ENCODE assay signal across 1 cellular context in the genomic region with DNA sequence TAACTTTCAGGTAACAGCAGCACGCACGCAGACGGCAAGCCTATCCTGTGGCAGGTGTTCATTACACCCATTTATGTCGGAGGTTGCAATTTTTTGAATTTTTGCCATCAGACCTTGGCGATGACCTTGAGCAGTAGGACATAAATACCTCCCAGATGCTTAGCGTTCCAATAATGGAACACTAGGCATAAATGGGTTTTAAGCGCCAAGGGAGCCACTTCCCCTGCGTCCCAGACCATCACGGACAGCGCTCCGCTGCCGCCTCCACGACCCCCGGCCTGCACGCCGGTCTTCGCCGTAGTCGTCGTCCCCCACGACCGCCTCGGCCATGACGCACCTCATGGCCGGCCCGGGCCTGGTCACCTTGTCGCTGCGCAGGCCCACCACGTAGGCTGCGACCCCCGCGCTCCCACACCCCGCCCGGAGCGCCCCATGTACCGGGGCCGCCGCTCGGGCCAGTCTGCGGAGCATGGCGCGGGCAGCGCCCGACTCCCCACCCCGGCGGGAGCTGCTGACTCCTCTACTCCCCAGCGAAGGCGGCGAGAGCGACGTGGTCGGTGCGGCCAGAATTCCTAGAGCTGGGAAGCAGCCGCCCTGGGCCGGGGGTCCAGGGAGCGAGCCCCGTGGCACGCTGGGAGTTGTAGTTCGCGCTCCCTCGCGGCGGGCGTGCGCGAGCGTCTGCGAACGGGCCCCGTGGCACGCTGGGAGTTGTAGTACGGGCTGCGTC.
A peak's percentile ranks its signal among the peaks of the same experiment; 100 is the strongest.
TF ChIP-seq lines count a peak whose summit lies in the region.

No MANE protein-coding gene starts in this region.

TF ChIP-seq in WTC11, 78 proteins besides CTCF, POLR2A, EP300 and RAD21 (continued from another document and continues in another):
- TF ChIP-seq, protein P1, sequence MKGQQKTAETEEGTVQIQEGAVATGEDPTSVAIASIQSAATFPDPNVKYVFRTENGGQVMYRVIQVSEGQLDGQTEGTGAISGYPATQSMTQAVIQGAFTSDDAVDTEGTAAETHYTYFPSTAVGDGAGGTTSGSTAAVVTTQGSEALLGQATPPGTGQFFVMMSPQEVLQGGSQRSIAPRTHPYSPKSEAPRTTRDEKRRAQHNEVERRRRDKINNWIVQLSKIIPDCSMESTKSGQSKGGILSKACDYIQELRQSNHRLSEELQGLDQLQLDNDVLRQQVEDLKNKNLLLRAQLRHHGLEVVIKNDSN (CRISPR knock-in tag; IDR thresholded peaks at IDR 0.05): peak; percentile 58; the same call in 1 of the 2 replicates
- TF ChIP-seq, protein P2, sequence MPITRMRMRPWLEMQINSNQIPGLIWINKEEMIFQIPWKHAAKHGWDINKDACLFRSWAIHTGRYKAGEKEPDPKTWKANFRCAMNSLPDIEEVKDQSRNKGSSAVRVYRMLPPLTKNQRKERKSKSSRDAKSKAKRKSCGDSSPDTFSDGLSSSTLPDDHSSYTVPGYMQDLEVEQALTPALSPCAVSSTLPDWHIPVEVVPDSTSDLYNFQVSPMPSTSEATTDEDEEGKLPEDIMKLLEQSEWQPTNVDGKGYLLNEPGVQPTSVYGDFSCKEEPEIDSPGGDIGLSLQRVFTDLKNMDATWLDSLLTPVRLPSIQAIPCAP (CRISPR knock-in tag; IDR thresholded peaks at IDR 0.05): no peak
- TF ChIP-seq, protein P3, sequence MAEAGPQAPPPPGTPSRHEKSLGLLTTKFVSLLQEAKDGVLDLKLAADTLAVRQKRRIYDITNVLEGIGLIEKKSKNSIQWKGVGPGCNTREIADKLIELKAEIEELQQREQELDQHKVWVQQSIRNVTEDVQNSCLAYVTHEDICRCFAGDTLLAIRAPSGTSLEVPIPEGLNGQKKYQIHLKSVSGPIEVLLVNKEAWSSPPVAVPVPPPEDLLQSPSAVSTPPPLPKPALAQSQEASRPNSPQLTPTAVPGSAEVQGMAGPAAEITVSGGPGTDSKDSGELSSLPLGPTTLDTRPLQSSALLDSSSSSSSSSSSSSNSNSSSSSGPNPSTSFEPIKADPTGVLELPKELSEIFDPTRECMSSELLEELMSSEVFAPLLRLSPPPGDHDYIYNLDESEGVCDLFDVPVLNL (CRISPR knock-in tag; IDR thresholded peaks at IDR 0.05; ENCODE audit: borderline replicate concordance, low read depth): peak; percentile 75; the same call in 1 of the 2 replicates
- TF ChIP-seq, protein P4, sequence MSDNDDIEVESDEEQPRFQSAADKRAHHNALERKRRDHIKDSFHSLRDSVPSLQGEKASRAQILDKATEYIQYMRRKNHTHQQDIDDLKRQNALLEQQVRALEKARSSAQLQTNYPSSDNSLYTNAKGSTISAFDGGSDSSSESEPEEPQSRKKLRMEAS (CRISPR knock-in tag; IDR thresholded peaks at IDR 0.05): peak; percentile 97
- TF ChIP-seq KAT7 (CRISPR knock-in tag; IDR thresholded peaks at IDR 0.05; ENCODE audit: borderline replicate concordance) (no peak), SMAD3 (CRISPR knock-in tag; IDR thresholded peaks at IDR 0.05; ENCODE audit: borderline replicate concordance) (peak; percentile 87; the same call in 1 of the 2 replicates), PRRX2 (CRISPR knock-in tag; IDR thresholded peaks at IDR 0.05) (no peak), ELF4 (CRISPR knock-in tag; IDR thresholded peaks at IDR 0.05; ENCODE audit: low read depth) (peak; percentile 79; the same call in 1 of the 2 replicates), MYBL2 (CRISPR knock-in tag; IDR thresholded peaks at IDR 0.05) (0 out of 2 replicates have a peak, but pooled peaks have one; percentile 44), ZNF317 (CRISPR knock-in tag; IDR thresholded peaks at IDR 0.05; ENCODE audit: borderline replicate concordance, low read depth) (peak; percentile 48; the same call in 1 of the 2 replicates), CBFB (CRISPR knock-in tag; IDR thresholded peaks at IDR 0.05; ENCODE audit: low read depth) (0 out of 2 replicates have a peak, but pooled peaks have one; percentile 83), FOXP1 (CRISPR knock-in tag; IDR thresholded peaks at IDR 0.05; ENCODE audit: borderline replicate concordance) (peak; percentile 74; the same call in 1 of the 2 replicates), RORB (CRISPR knock-in tag; IDR thresholded peaks at IDR 0.05) (no peak), TEAD4 (CRISPR knock-in tag; IDR thresholded peaks at IDR 0.05) (peak; percentile 73; the same call in 1 of the 2 replicates), ZNF263 (CRISPR knock-in tag; IDR thresholded peaks at IDR 0.05; ENCODE audit: low read depth) (peak; percentile 45; the same call in 1 of the 2 replicates), ESRRA (CRISPR knock-in tag; IDR thresholded peaks at IDR 0.05; ENCODE audit: borderline replicate concordance) (peak; percentile 95), ZNF671 (CRISPR knock-in tag; IDR thresholded peaks at IDR 0.05) (no peak), ZNF219 (CRISPR knock-in tag; IDR thresholded peaks at IDR 0.05; ENCODE audit: borderline replicate concordance) (peak; percentile 37; the same call in 1 of the 2 replicates), NR1H2 (CRISPR knock-in tag; IDR thresholded peaks at IDR 0.05) (0 out of 2 replicates have a peak, but pooled peaks have one; percentile 69), TCF7 (CRISPR knock-in tag; IDR thresholded peaks at IDR 0.05; ENCODE audit: low read depth) (0 out of 2 replicates have a peak, but pooled peaks have one; percentile 28), SOX15 (CRISPR knock-in tag; IDR thresholded peaks at IDR 0.05) (no peak), GABPB1 (CRISPR knock-in tag; IDR thresholded peaks at IDR 0.05) (peak; percentile 72), IRF2 (CRISPR knock-in tag; IDR thresholded peaks at IDR 0.05; ENCODE audit: borderline replicate concordance, low read depth) (0 out of 2 replicates have a peak, but pooled peaks have one; percentile 62), JUN (CRISPR knock-in tag; IDR thresholded peaks at IDR 0.05) (peak; percentile 87), RELA (CRISPR knock-in tag; IDR thresholded peaks at IDR 0.05; ENCODE audit: borderline replicate concordance) (peak; percentile 92; the same call in 1 of the 2 replicates)
- TF ChIP-seq, protein P5, sequence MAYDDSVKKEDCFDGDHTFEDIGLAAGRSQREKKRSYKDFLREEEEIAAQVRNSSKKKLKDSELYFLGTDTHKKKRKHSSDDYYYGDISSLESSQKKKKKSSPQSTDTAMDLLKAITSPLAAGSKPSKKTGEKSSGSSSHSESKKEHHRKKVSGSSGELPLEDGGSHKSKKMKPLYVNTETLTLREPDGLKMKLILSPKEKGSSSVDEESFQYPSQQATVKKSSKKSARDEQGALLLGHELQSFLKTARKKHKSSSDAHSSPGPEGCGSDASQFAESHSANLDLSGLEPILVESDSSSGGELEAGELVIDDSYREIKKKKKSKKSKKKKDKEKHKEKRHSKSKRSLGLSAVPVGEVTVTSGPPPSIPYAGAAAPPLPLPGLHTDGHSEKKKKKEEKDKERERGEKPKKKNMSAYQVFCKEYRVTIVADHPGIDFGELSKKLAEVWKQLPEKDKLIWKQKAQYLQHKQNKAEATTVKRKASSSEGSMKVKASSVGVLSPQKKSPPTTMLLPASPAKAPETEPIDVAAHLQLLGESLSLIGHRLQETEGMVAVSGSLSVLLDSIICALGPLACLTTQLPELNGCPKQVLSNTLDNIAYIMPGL (CRISPR knock-in tag; IDR thresholded peaks at IDR 0.05): peak; percentile 94
- TF ChIP-seq, protein P6, sequence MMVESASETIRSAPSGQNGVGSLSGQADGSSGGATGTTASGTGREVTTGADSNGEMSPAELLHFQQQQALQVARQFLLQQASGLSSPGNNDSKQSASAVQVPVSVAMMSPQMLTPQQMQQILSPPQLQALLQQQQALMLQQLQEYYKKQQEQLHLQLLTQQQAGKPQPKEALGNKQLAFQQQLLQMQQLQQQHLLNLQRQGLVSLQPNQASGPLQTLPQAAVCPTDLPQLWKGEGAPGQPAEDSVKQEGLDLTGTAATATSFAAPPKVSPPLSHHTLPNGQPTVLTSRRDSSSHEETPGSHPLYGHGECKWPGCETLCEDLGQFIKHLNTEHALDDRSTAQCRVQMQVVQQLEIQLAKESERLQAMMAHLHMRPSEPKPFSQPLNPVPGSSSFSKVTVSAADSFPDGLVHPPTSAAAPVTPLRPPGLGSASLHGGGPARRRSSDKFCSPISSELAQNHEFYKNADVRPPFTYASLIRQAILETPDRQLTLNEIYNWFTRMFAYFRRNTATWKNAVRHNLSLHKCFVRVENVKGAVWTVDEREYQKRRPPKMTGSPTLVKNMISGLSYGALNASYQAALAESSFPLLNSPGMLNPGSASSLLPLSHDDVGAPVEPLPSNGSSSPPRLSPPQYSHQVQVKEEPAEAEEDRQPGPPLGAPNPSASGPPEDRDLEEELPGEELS (CRISPR knock-in tag; IDR thresholded peaks at IDR 0.05): peak; percentile 68
- TF ChIP-seq, protein P7, sequence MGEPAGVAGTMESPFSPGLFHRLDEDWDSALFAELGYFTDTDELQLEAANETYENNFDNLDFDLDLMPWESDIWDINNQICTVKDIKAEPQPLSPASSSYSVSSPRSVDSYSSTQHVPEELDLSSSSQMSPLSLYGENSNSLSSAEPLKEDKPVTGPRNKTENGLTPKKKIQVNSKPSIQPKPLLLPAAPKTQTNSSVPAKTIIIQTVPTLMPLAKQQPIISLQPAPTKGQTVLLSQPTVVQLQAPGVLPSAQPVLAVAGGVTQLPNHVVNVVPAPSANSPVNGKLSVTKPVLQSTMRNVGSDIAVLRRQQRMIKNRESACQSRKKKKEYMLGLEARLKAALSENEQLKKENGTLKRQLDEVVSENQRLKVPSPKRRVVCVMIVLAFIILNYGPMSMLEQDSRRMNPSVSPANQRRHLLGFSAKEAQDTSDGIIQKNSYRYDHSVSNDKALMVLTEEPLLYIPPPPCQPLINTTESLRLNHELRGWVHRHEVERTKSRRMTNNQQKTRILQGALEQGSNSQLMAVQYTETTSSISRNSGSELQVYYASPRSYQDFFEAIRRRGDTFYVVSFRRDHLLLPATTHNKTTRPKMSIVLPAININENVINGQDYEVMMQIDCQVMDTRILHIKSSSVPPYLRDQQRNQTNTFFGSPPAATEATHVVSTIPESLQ (CRISPR knock-in tag; IDR thresholded peaks at IDR 0.05): 0 out of 2 replicates have a peak, but pooled peaks have one; percentile 52
- TF ChIP-seq, protein P8, sequence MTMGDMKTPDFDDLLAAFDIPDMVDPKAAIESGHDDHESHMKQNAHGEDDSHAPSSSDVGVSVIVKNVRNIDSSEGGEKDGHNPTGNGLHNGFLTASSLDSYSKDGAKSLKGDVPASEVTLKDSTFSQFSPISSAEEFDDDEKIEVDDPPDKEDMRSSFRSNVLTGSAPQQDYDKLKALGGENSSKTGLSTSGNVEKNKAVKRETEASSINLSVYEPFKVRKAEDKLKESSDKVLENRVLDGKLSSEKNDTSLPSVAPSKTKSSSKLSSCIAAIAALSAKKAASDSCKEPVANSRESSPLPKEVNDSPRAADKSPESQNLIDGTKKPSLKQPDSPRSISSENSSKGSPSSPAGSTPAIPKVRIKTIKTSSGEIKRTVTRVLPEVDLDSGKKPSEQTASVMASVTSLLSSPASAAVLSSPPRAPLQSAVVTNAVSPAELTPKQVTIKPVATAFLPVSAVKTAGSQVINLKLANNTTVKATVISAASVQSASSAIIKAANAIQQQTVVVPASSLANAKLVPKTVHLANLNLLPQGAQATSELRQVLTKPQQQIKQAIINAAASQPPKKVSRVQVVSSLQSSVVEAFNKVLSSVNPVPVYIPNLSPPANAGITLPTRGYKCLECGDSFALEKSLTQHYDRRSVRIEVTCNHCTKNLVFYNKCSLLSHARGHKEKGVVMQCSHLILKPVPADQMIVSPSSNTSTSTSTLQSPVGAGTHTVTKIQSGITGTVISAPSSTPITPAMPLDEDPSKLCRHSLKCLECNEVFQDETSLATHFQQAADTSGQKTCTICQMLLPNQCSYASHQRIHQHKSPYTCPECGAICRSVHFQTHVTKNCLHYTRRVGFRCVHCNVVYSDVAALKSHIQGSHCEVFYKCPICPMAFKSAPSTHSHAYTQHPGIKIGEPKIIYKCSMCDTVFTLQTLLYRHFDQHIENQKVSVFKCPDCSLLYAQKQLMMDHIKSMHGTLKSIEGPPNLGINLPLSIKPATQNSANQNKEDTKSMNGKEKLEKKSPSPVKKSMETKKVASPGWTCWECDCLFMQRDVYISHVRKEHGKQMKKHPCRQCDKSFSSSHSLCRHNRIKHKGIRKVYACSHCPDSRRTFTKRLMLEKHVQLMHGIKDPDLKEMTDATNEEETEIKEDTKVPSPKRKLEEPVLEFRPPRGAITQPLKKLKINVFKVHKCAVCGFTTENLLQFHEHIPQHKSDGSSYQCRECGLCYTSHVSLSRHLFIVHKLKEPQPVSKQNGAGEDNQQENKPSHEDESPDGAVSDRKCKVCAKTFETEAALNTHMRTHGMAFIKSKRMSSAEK (CRISPR knock-in tag; IDR thresholded peaks at IDR 0.05; ENCODE audit: borderline replicate concordance): no peak
- TF ChIP-seq, protein P9, sequence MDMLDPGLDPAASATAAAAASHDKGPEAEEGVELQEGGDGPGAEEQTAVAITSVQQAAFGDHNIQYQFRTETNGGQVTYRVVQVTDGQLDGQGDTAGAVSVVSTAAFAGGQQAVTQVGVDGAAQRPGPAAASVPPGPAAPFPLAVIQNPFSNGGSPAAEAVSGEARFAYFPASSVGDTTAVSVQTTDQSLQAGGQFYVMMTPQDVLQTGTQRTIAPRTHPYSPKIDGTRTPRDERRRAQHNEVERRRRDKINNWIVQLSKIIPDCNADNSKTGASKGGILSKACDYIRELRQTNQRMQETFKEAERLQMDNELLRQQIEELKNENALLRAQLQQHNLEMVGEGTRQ (CRISPR knock-in tag; IDR thresholded peaks at IDR 0.05): no peak
- TF ChIP-seq, protein P10, sequence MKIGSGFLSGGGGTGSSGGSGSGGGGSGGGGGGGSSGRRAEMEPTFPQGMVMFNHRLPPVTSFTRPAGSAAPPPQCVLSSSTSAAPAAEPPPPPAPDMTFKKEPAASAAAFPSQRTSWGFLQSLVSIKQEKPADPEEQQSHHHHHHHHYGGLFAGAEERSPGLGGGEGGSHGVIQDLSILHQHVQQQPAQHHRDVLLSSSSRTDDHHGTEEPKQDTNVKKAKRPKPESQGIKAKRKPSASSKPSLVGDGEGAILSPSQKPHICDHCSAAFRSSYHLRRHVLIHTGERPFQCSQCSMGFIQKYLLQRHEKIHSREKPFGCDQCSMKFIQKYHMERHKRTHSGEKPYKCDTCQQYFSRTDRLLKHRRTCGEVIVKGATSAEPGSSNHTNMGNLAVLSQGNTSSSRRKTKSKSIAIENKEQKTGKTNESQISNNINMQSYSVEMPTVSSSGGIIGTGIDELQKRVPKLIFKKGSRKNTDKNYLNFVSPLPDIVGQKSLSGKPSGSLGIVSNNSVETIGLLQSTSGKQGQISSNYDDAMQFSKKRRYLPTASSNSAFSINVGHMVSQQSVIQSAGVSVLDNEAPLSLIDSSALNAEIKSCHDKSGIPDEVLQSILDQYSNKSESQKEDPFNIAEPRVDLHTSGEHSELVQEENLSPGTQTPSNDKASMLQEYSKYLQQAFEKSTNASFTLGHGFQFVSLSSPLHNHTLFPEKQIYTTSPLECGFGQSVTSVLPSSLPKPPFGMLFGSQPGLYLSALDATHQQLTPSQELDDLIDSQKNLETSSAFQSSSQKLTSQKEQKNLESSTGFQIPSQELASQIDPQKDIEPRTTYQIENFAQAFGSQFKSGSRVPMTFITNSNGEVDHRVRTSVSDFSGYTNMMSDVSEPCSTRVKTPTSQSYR (CRISPR knock-in tag; IDR thresholded peaks at IDR 0.05): peak; percentile 71; the same call in 1 of the 2 replicates
